Comparison of ENCODE assay signal across 8 cellular contexts in genomic region chr15:24956131-24956838, GRCh38. TPM values are rescaled to one million over a fixed set of nuclear protein-coding genes. Genes with fewer than 3 reads are reported as not detected.
A peak's percentile ranks its signal among the peaks of the same experiment; 100 is the strongest.
DNase-seq lines count a peak whose midpoint lies in the region; ATAC-seq and TF ChIP-seq lines count a peak whose summit lies in the region.

No MANE protein-coding gene starts in this region.

- DNase-seq in BE2C (peak; percentile 81), GM19240 (ENCODE audit: insufficient read length, low spot score) (peak; percentile 18), fibroblast of mammary gland (ENCODE audit: low read depth) (peak; percentile 65)
- DNase-seq in natural killer cell treated with Interleukin-12 subunit alpha and Interleukin-12 subunit beta and Interleukin-15 and Interleukin-18, amount 100 ng/mL, for 72 hours (ENCODE audit: low spot score), result peak; percentile 77
- peak; percentile 71 for DNase-seq in stimulated activated naive CD8-positive, alpha-beta T cell treated with anti-CD3 and anti-CD28 coated beads, Interleukin-15, Interleukin-2, amounts not matched to agents 100 U/mL and 50 U/mL, for 24 hours

- no peaks in the 10 kb centered on the region for H3K9me3 Mint-ChIP-seq in activated T-helper 17 cell treated with anti-CD3 and anti-CD28 coated beads, Interleukin-2, amount 50 U/mL, for 72 hours
- no peaks in the 10 kb centered on the region for H3K9me3 Mint-ChIP-seq in natural killer cell treated with Interleukin-12 subunit alpha and Interleukin-12 subunit beta and Interleukin-15 and Interleukin-18, amount 100 ng/mL, for 72 hours

- no peaks in the 10 kb centered on the region for H3K4me1 ChIP-seq in BE2C
- peaks cover 14% of the 10 kb centered on the region for H3K4me1 ChIP-seq in OCI-LY3 (ENCODE audit: low read length)

- peak overlapping the region; percentile 87 for H3K27ac ChIP-seq in OCI-LY3 (ENCODE audit: low read length)

- H4K20me1 ChIP-seq in OCI-LY3 (ENCODE audit: insufficient read depth, low read length), result peaks cover 20% of the 10 kb centered on the region

- peak; percentile 49 for ATAC-seq in HG03469 (IDR thresholded peaks at IDR 0.05; ENCODE audit: unreplicated experiment)
- peak; percentile 79 for ATAC-seq in activated T-helper 17 cell treated with anti-CD3 and anti-CD28 coated beads, Interleukin-2, amount 50 U/mL, for 72 hours (replicated peaks)
- peak; percentile 77 to 83 for ATAC-seq in natural killer cell treated with Interleukin-12 subunit alpha and Interleukin-12 subunit beta and Interleukin-15 and Interleukin-18, amount 100 ng/mL, for 72 hours
- peak; percentile 88 for ATAC-seq in stimulated activated naive CD8-positive, alpha-beta T cell treated with anti-CD3 and anti-CD28 coated beads, Interleukin-15, Interleukin-2, amounts not matched to agents 100 U/mL and 50 U/mL, for 24 hours

- H2AFZ ChIP-seq in OCI-LY3 (ENCODE audit: low read depth, low read length), result peak overlapping the region; percentile 66

- peaks cover 28% of the 10 kb centered on the region for H3K36me3 Mint-ChIP-seq in activated T-helper 17 cell treated with anti-CD3 and anti-CD28 coated beads, Interleukin-2, amount 50 U/mL, for 72 hours (ENCODE audit: low read depth)
- H3K36me3 Mint-ChIP-seq in natural killer cell treated with Interleukin-12 subunit alpha and Interleukin-12 subunit beta and Interleukin-15 and Interleukin-18, amount 100 ng/mL, for 72 hours, result peaks cover 5% of the 10 kb centered on the region

- H3K27me3 Mint-ChIP-seq in activated T-helper 17 cell treated with anti-CD3 and anti-CD28 coated beads, Interleukin-2, amount 50 U/mL, for 72 hours, result no peaks in the 10 kb centered on the region
- no peaks in the 10 kb centered on the region for H3K27me3 Mint-ChIP-seq in natural killer cell treated with Interleukin-12 subunit alpha and Interleukin-12 subunit beta and Interleukin-15 and Interleukin-18, amount 100 ng/mL, for 72 hours

- H3K4me3 ChIP-seq in BE2C (ENCODE audit: low read depth, low read length), result peak overlapping the region; percentile 87
- peak overlapping the region; percentile 100 for H3K4me3 ChIP-seq in OCI-LY3 (ENCODE audit: low read length)
- peak overlapping the region; percentile 75 for H3K4me3 ChIP-seq in fibroblast of mammary gland (ENCODE audit: control insufficient read depth, low read depth, low read length)

- peak overlapping the region; percentile 76 for H3K4me2 ChIP-seq in OCI-LY3 (ENCODE audit: low read length)

- H3K27me3 ChIP-seq in BE2C, result no peaks in the 10 kb centered on the region
- no peaks in the 10 kb centered on the region for H3K27me3 ChIP-seq in OCI-LY3 (ENCODE audit: low read depth, low read length)

- no peak for TF ChIP-seq CTCF in BE2C (IDR thresholded peaks at IDR 0.05; ENCODE audit: low read depth, low read length)
- no peak for TF ChIP-seq CTCF in OCI-LY3 (IDR thresholded peaks at IDR 0.05; ENCODE audit: low read depth, low read length)
- TF ChIP-seq CTCF in fibroblast of mammary gland (conservative IDR thresholded peaks at IDR 0.05; ENCODE audit: control insufficient read depth, insufficient read depth, low read depth, low read length), result no peak

- peak overlapping the region; percentile 86 for H3K27ac Mint-ChIP-seq in activated T-helper 17 cell treated with anti-CD3 and anti-CD28 coated beads, Interleukin-2, amount 50 U/mL, for 72 hours
- peak overlapping the region; percentile 87 to 91 for H3K27ac Mint-ChIP-seq in natural killer cell treated with Interleukin-12 subunit alpha and Interleukin-12 subunit beta and Interleukin-15 and Interleukin-18, amount 100 ng/mL, for 72 hours

- H3K9me3 ChIP-seq in BE2C, result no peaks in the 10 kb centered on the region
- H3K9me3 ChIP-seq in OCI-LY3 (ENCODE audit: insufficient read depth, low read length), result peaks cover 9% of the 10 kb centered on the region; the same call in 1 of the 2 replicates

- no peaks in the 10 kb centered on the region for H3K4me1 Mint-ChIP-seq in activated T-helper 17 cell treated with anti-CD3 and anti-CD28 coated beads, Interleukin-2, amount 50 U/mL, for 72 hours
- peaks cover 6 to 7% of the 10 kb centered on the region in 2 donors for H3K4me1 Mint-ChIP-seq in natural killer cell treated with Interleukin-12 subunit alpha and Interleukin-12 subunit beta and Interleukin-15 and Interleukin-18, amount 100 ng/mL, for 72 hours (ENCODE audit: low read depth in 2 of 2)

- peak overlapping the region; percentile 96 for H3K9ac ChIP-seq in OCI-LY3 (ENCODE audit: low read length)

- H3K36me3 ChIP-seq in BE2C, result no peaks in the 10 kb centered on the region; the same call in 1 of the 2 replicates
- H3K36me3 ChIP-seq in OCI-LY3 (replicated peaks; ENCODE audit: low read depth, low read length), result peaks cover 33% of the 10 kb centered on the region

- H3K4me3 Mint-ChIP-seq in activated T-helper 17 cell treated with anti-CD3 and anti-CD28 coated beads, Interleukin-2, amount 50 U/mL, for 72 hours, result peak overlapping the region; percentile 89
- H3K4me3 Mint-ChIP-seq in natural killer cell treated with Interleukin-12 subunit alpha and Interleukin-12 subunit beta and Interleukin-15 and Interleukin-18, amount 100 ng/mL, for 72 hours, result peak overlapping the region; percentile 93

- H3K79me2 ChIP-seq in OCI-LY3 (ENCODE audit: low read length), result peaks cover 66% of the 10 kb centered on the region

RNA-seq across cellular contexts. Expression of gene SNRPN, which starts 1.5 kb away (rescaled TPM):
- 336 TPM for polyA plus RNA-seq in BE2C (2012; ENCODE audit: insufficient read depth, insufficient read length, low read depth)
- 10 to 100 TPM; 38.5 to 43.5 TPM for total RNA-seq in activated T-helper 17 cell treated with anti-CD3 and anti-CD28 coated beads, Interleukin-2, amount 50 U/mL, for 72 hours
- total RNA-seq in natural killer cell treated with Interleukin-12 subunit alpha and Interleukin-12 subunit beta and Interleukin-15 and Interleukin-18, amount 100 ng/mL, for 72 hours, result 10 to 100 TPM; 29.9 to 40.5 TPM

RNA-seq across cellular contexts. Expression of gene SNURF, which starts 1.5 kb away (rescaled TPM):
- polyA plus RNA-seq in BE2C (2012; ENCODE audit: insufficient read depth, insufficient read length, low read depth), result 201 TPM
- total RNA-seq in activated T-helper 17 cell treated with anti-CD3 and anti-CD28 coated beads, Interleukin-2, amount 50 U/mL, for 72 hours, result 10 to 100 TPM in 1 of 2 donors, 1 to 10 TPM in 1; 4.9 to 10.4 TPM
- total RNA-seq in natural killer cell treated with Interleukin-12 subunit alpha and Interleukin-12 subunit beta and Interleukin-15 and Interleukin-18, amount 100 ng/mL, for 72 hours, result 10 to 100 TPM in 1 of 2 donors, 1 to 10 TPM in 1; 7.8 to 10.9 TPM

Comparison
In these comparisons a context has a peak if more than half of its experiments do, and no peak if none do; other contexts are left out.
1. Peak in every context shown above with its lines: DNase-seq, ATAC-seq, H3K4me3 ChIP-seq and H3K27ac ChIP-seq.
2. DNase-seq: peak in every context shown above with its lines; median percentile 81 in BE2C; 77 in natural killer cell treated with Interleukin-12 subunit alpha and Interleukin-12 subunit beta and Interleukin-15 and Interleukin-18, amount 100 ng/mL, for 72 hours; 71 in stimulated activated naive CD8-positive, alpha-beta T cell treated with anti-CD3 and anti-CD28 coated beads, Interleukin-15, Interleukin-2, amounts not matched to agents 100 U/mL and 50 U/mL, for 24 hours; 65 in fibroblast of mammary gland; 18 in GM19240.